20 cellular contexts compared by ENCODE assay signal in the genomic region with DNA sequence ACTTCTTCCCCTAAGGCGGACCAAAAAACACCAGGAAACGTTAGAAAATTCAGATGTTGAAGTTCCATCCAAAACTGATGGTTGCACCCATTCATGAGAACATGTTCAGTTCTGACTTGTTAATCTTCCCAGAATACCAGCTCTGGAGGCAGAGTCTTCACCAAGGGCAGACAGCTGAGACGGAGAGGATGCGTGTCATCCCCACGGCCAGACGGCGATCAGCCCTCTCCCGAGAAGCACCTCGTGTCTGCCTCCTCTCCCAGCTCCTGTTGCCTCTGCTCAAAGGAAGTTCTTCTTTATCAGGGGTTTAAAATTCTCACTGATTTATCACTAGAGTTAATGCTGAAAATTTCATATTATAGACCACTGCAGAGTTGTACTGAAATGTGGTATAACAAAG.
DNase-seq lines count a peak whose midpoint lies in the region; ATAC-seq and TF ChIP-seq lines count a peak whose summit lies in the region.
"Had no signal": no experiment of that assay in that cellular context is flagged by ENCODE, and none has a peak within 500 bp of the region (broad histone marks: within the 10 kb centered on the region; RNA-seq: fewer than 3 reads in every experiment).

No MANE protein-coding gene starts in this region.

- no peak overlapping the region for H3K27ac Mint-ChIP-seq in endodermal cell
- H3K27ac Mint-ChIP-seq: CD4-positive, CD25-positive, alpha-beta regulatory T cell; IgD-negative memory B cell had no signal

- whole genome bisulfite sequencing in IMR-90 (ENCODE audit: extremely low coverage in 2 of 2, insufficient read length in 1 of 2), 2 experiments, result no CpG with 5 or more reads among the region's 9 CpGs
- 95% methylated on average over 9 of the region's 9 CpGs for WGBS in endodermal cell (ENCODE audit: insufficient coverage in 1 of 2, insufficient read length in 1 of 2), 2 experiments

- H2BK120ac ChIP-seq in IMR-90 (ENCODE audit: low read depth, low read length), result peak overlapping the region; percentile 60

- H3K9ac ChIP-seq in IMR-90 (ENCODE audit: low read depth, low read length), result no peak overlapping the region
- no peak overlapping the region for H3K9ac ChIP-seq in fibroblast of lung (ENCODE audit: insufficient read depth, low read length)
- H3K9ac ChIP-seq in endodermal cell (ENCODE audit: extremely low read depth, low read length, poor library complexity, severe bottlenecking), result no peak overlapping the region

- no peak overlapping the region for H3K4me3 ChIP-seq in IMR-90 (ENCODE audit: insufficient read depth, low read depth, low read length)
- H3K4me3 ChIP-seq in fibroblast of lung (replicated peaks in 1 of 4; ENCODE audit: control extremely low read depth in 1 of 4, insufficient read depth in 1 of 4, low read depth in 3 of 4, low read length in 4 of 4), result no peak overlapping the region
- H3K4me3 ChIP-seq in osteoblast (ENCODE audit: insufficient read depth, low read length), result no peak overlapping the region
- no peak overlapping the region for H3K4me3 ChIP-seq in endodermal cell (ENCODE audit: low read length)

- peaks cover 0 to 38% of the 10 kb centered on the region in 2 experiments; a peak in 3 of 4 replicates for H3K79me1 ChIP-seq in IMR-90 (ENCODE audit: low read depth in 1 of 2, low read length in 2 of 2)

- H3K4me2 ChIP-seq in IMR-90 (ENCODE audit: low read depth, low read length) (0 out of 2 replicates have a peak overlapping the region, but pooled peaks have one; percentile 6), fibroblast of lung (ENCODE audit: extremely low read depth, insufficient read depth, low read length) (no peak overlapping the region), osteoblast (ENCODE audit: insufficient read depth, low read length) (no peak overlapping the region)

- H3K14ac ChIP-seq in IMR-90 (replicated peaks; ENCODE audit: low read depth, low read length), result peak overlapping the region; percentile 30; the same call in 1 of the 2 replicates

- TF ChIP-seq POLR2A in IMR-90 (IDR thresholded peaks at IDR 0.05; ENCODE audit: low read depth, low read length), result no peak

- H2AK5ac ChIP-seq in IMR-90 (ENCODE audit: low read depth, low read length), result peak overlapping the region; percentile 91

- peaks cover 10% of the 10 kb centered on the region for H3K27me3 Mint-ChIP-seq in endodermal cell (ENCODE audit: insufficient read depth)
- H3K27me3 Mint-ChIP-seq: CD4-positive, CD25-positive, alpha-beta regulatory T cell had no signal

- TF ChIP-seq RAD21 in IMR-90 (IDR thresholded peaks at IDR 0.05; ENCODE audit: low read length), result no peak

- intact Hi-C loops in IMR-90 (cut with micrococcal nuclease), result no loop called here

- peak overlapping the region; percentile 56 for H2BK5ac ChIP-seq in IMR-90 (ENCODE audit: low read depth, low read length, poor library complexity, severe bottlenecking)

- no peak for TF ChIP-seq CTCF in IMR-90 (conservative IDR thresholded peaks at IDR 0.05; ENCODE audit: low read depth, low read length)
- no peak for TF ChIP-seq CTCF in fibroblast of lung (conservative IDR thresholded peaks at IDR 0.05 in 1 of 2, IDR thresholded peaks at IDR 0.05 in 1 of 2; ENCODE audit: low read depth in 1 of 2, low read length in 2 of 2)
- no peak for TF ChIP-seq CTCF in osteoblast (IDR thresholded peaks at IDR 0.05; ENCODE audit: extremely low read depth, low read depth, low read length)
- no peak for TF ChIP-seq CTCF in endodermal cell (conservative IDR thresholded peaks at IDR 0.05)

- peak overlapping the region; percentile 83 for H3K4ac ChIP-seq in IMR-90 (ENCODE audit: low read depth, low read length)

- H4K5ac ChIP-seq in IMR-90 (ENCODE audit: low read depth, low read length), result peak overlapping the region; percentile 56

- H3K4me1 Mint-ChIP-seq in endodermal cell, result peaks cover 17% of the 10 kb centered on the region
- H3K4me1 Mint-ChIP-seq: IgD-negative memory B cell had no signal

- DNase-seq in IMR-90 (peak; percentile 53), fibroblast of lung (ENCODE audit: low read depth in 2 of 2) (peak in 1 of 2 donors; percentile 21), osteoblast (ENCODE audit: insufficient read length, low spot score, missing footprints) (no peak), HK-2 (ENCODE audit: unreplicated experiment) (no peak), endodermal cell (no peak), germinal center (ENCODE audit: low spot score) (no peak)
- DNase-seq: ACHN; Caco-2; CD4-positive, CD25-positive, alpha-beta regulatory T cell; DMS153; H9; Kasumi-1; MM.1S; NCI-H1930; NCI-H446; NCI-H69; NK-92 treated with Interleukin-12 subunit alpha and Interleukin-12 subunit beta, amount 100 ng/mL, for 24 hours; SHP77 had no signal

- no TSS peak for BruUV-seq in IMR-90 (replicated peaks; lab: Mats Ljungman, UMichigan)

- POLR2A ChIA-PET in IMR-90 (lab: Charles Lee; ENCODE audit: unreplicated experiment), result no interaction called here

- H3K9me3 ChIP-seq in IMR-90 (ENCODE audit: control insufficient read depth, insufficient read depth, low read length) (no peaks in the 10 kb centered on the region; the same call in 1 of the 2 replicates), fibroblast of lung (ENCODE audit: control insufficient read depth, insufficient read depth, low read depth, low read length) (no peaks in the 10 kb centered on the region), osteoblast (ENCODE audit: low read depth, low read length) (no peaks in the 10 kb centered on the region), endodermal cell (ENCODE audit: control insufficient read depth, low read length) (peaks cover 31% of the 10 kb centered on the region)
- H3K9me3 ChIP-seq: Caco-2 had no signal

- H4K8ac ChIP-seq in IMR-90 (ENCODE audit: low read depth in 2 of 2, low read length in 2 of 2), result peak overlapping the region; percentile 29 to 31

- peak overlapping the region; percentile 43; the same call in 1 of the 2 replicates for H4K91ac ChIP-seq in IMR-90 (ENCODE audit: insufficient read depth, low read depth, low read length)

- no peaks in the 10 kb centered on the region for H3K9me3 Mint-ChIP-seq in endodermal cell
- H3K9me3 Mint-ChIP-seq: CD4-positive, CD25-positive, alpha-beta regulatory T cell; H9 had no signal

- H3K4me1 ChIP-seq in IMR-90 (ENCODE audit: control insufficient read depth, insufficient read depth, low read length) (peaks cover 7% of the 10 kb centered on the region), fibroblast of lung (ENCODE audit: control insufficient read depth, extremely low read depth, insufficient read depth, low read length) (peaks cover 2% of the 10 kb centered on the region), osteoblast (ENCODE audit: insufficient read depth, low read length) (peaks cover 10% of the 10 kb centered on the region), endodermal cell (ENCODE audit: control insufficient read depth, insufficient read depth, low read length) (peaks cover 9% of the 10 kb centered on the region)
- H3K4me1 ChIP-seq: Caco-2 had no signal

- H3K27me3 ChIP-seq in IMR-90 (ENCODE audit: control insufficient read depth, insufficient read depth, low read length), result no peaks in the 10 kb centered on the region
- H3K27me3 ChIP-seq in fibroblast of lung (ENCODE audit: control insufficient read depth, insufficient read depth, low read length), result no peaks in the 10 kb centered on the region
- no peaks in the 10 kb centered on the region for H3K27me3 ChIP-seq in osteoblast (ENCODE audit: insufficient read depth, low read length)
- H3K27me3 ChIP-seq in endodermal cell (ENCODE audit: control insufficient read depth, insufficient read depth, low read length, poor library complexity, severe bottlenecking), result peaks cover 19% of the 10 kb centered on the region

- peaks cover 55% of the 10 kb centered on the region for H3K36me3 Mint-ChIP-seq in endodermal cell (ENCODE audit: low read depth)

- peak overlapping the region; percentile 66 for H2BK20ac ChIP-seq in IMR-90 (ENCODE audit: low read depth, low read length)

- peak overlapping the region; percentile 53; the same call in 1 of the 2 replicates for H3K23ac ChIP-seq in IMR-90 (ENCODE audit: low read depth, low read length)

- in situ Hi-C loops in IMR-90 (cut with MboI; ENCODE audit: low sequenced_read_pairs), result no loop called here

- peaks cover 5% of the 10 kb centered on the region; the same call in 1 of the 2 replicates for H3K9me1 ChIP-seq in IMR-90 (ENCODE audit: insufficient read depth, low read length)

- H3K27ac ChIP-seq in IMR-90 (ENCODE audit: insufficient read depth, low read length) (peak overlapping the region; percentile 88; the same call in 1 of the 2 replicates), fibroblast of lung (ENCODE audit: insufficient read depth, low read length) (peak overlapping the region; percentile 46), osteoblast (ENCODE audit: low read depth, low read length) (peak overlapping the region; percentile 15), endodermal cell (ENCODE audit: low read depth, low read length) (no peak overlapping the region)

- peak overlapping the region; percentile 59 for H3K18ac ChIP-seq in IMR-90 (ENCODE audit: low read depth, low read length)

- H2AK9ac ChIP-seq in IMR-90 (replicated peaks; ENCODE audit: low read depth, low read length, poor library complexity), result peak overlapping the region; percentile 18

- peak overlapping the region; percentile 86 for H2BK15ac ChIP-seq in IMR-90 (ENCODE audit: low read depth, low read length)

- no peak overlapping the region for H3K56ac ChIP-seq in IMR-90 (ENCODE audit: extremely low read depth, insufficient read depth, low read length)

- H4K20me1 ChIP-seq in IMR-90 (ENCODE audit: insufficient read depth, low read length) (no peaks in the 10 kb centered on the region; the same call in 1 of the 2 replicates), fibroblast of lung (ENCODE audit: control insufficient read depth, extremely low read depth, insufficient read depth, low read length) (no peaks in the 10 kb centered on the region), osteoblast (ENCODE audit: insufficient read depth, low read length) (no peaks in the 10 kb centered on the region)

- no peak overlapping the region for H3K4me3 Mint-ChIP-seq in endodermal cell
- H3K4me3 Mint-ChIP-seq: CD4-positive, CD25-positive, alpha-beta regulatory T cell; H9; IgD-negative memory B cell had no signal

- CTCF ChIA-PET in IMR-90 (lab: Yijun Ruan, JAX), result interaction anchor here (0.6 kb wide), 1 partner anchor 27 kb away, joined by 6 read pairs; no protein-coding TSS in a partner anchor

- peaks cover 19% of the 10 kb centered on the region for H3K36me3 ChIP-seq in IMR-90 (ENCODE audit: control insufficient read depth, insufficient read depth, low read length)
- no peaks in the 10 kb centered on the region for H3K36me3 ChIP-seq in fibroblast of lung (ENCODE audit: control insufficient read depth, insufficient read depth, low read length)
- H3K36me3 ChIP-seq in osteoblast (ENCODE audit: insufficient read depth, low read length), result peaks cover 25% of the 10 kb centered on the region
- H3K36me3 ChIP-seq in endodermal cell (ENCODE audit: control insufficient read depth, insufficient read depth, low read length), result peaks cover 45% of the 10 kb centered on the region

- dilution Hi-C loops in IMR-90 (cut with HindIII; ENCODE audit: low sequenced_read_pairs, unreplicated experiment), result no loop called here

- no peaks in the 10 kb centered on the region for H3K79me2 ChIP-seq in fibroblast of lung (ENCODE audit: control insufficient read depth, insufficient read depth, low read length)
- H3K79me2 ChIP-seq in osteoblast (ENCODE audit: insufficient read depth, low read length), result no peaks in the 10 kb centered on the region

- ATAC-seq in IMR-90 (ENCODE audit: low read depth), result no peak
- ATAC-seq in activated CD4-positive, CD25-positive, alpha-beta regulatory T cell treated with anti-CD3 and anti-CD28 coated beads, Interleukin-2, amount 50 U/mL, for 24 hours, result no peak

- no peak overlapping the region for H2AFZ ChIP-seq in IMR-90 (replicated peaks; ENCODE audit: low read length, poor library complexity)
- H2AFZ ChIP-seq in fibroblast of lung (ENCODE audit: low read length), result no peak overlapping the region
- no peak overlapping the region for H2AFZ ChIP-seq in osteoblast (ENCODE audit: low read length)
